In the genomic region with DNA sequence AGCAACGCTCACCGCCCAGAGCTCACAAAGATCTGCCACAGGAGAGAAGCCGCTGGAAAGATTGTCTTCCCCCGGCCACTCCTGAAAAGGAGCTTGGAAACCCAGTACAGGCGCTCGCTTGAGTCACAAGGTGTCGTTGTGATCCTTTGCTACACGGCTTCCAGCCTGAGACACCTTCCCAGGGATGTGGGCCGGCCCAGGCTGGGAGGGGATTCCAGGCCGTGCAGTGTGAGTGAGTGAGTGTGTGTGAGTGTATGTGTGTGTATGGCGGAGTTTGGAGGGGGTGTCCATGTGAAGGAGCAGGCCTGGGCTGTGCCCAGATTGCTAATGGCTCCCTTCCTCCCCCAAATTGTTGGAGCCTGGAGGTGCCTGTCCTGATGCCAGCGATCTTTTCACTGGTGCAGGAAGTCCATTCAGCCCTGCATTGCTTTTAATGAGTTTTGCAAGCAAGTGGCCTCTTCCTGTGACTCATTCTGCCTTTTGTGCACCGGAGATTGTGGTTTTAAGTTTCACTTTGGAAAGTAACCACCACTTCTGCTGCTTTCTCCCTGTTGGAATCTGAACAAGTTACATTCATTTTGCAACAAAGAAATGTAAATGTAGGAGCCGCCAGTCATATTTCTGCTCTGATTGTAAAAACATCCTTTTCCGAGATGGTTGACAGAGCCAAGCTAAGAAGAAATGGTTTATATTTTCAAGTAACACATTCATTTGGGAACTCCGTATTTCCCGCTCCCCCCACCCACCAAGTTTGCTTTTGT, we compare ENCODE assay signal across 1 cellular context.
TF ChIP-seq lines count a peak whose summit lies in the region.

No MANE protein-coding gene starts in this region.

TF ChIP-seq in H1, 55 proteins besides CTCF, POLR2A, EP300 and RAD21:
- peak; percentile 33; the same call in 1 of the 2 replicates for TF ChIP-seq POLR2AphosphoS5 (IDR thresholded peaks at IDR 0.05; ENCODE audit: low read depth, low read length)
- TF ChIP-seq KDM5A (IDR thresholded peaks at IDR 0.05; ENCODE audit: low read length): no peak
- peak; percentile 6; the same call in 1 of the 2 replicates for TF ChIP-seq SP1 (IDR thresholded peaks at IDR 0.05; ENCODE audit: low read depth, low read length)
- peak; percentile 52; the same call in 1 of the 2 replicates for TF ChIP-seq TEAD4 (IDR thresholded peaks at IDR 0.05; ENCODE audit: low read depth, low read length)
- no peak for TF ChIP-seq EGR1 (IDR thresholded peaks at IDR 0.05; ENCODE audit: borderline replicate concordance, low read depth, low read length)
- TF ChIP-seq KDM4A (IDR thresholded peaks at IDR 0.05; ENCODE audit: low read depth, low read length, severe bottlenecking): no peak
- no peak for TF ChIP-seq EZH2 (IDR thresholded peaks at IDR 0.05; ENCODE audit: low read depth, low read length, severe bottlenecking)
- no peak for TF ChIP-seq BCL11A (IDR thresholded peaks at IDR 0.05; ENCODE audit: low read depth in 2 of 2, low read length in 2 of 2)
- peak; percentile 78 for TF ChIP-seq JUND (IDR thresholded peaks at IDR 0.05; ENCODE audit: low read length)
- no peak for TF ChIP-seq SP4 (IDR thresholded peaks at IDR 0.05; ENCODE audit: low read length)
- TF ChIP-seq BRCA1 (IDR thresholded peaks at IDR 0.05; ENCODE audit: low read depth, low read length): no peak
- peak; percentile 82 for TF ChIP-seq ASH2L (IDR thresholded peaks at IDR 0.05; ENCODE audit: low read length)
